22 cellular contexts compared by ENCODE assay signal in the genomic region with DNA sequence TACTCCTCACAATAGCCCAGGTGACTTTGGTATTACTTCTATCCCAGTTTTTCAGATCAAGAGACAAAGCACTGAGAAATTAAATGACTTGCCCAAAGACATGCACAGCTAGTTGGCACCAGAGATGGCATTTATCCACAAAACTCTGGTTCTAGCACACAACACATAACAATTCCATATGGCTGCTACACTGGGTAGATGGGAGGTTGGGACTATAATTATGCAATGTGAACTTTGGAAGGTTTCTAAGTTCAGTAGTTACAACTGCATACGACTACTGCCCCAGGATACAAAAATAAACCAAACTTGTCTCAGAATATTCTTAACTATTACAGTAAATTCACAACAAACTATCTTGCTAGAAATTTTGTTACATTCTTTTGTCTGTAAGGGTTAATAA. TPM values are rescaled to one million over a fixed set of nuclear protein-coding genes. Genes with fewer than 3 reads are reported as not detected.
"Had no signal": no experiment of that assay in that cellular context is flagged by ENCODE, and none has a peak within 500 bp of the region (broad histone marks: within the 10 kb centered on the region; RNA-seq: fewer than 3 reads in every experiment).

No MANE protein-coding gene starts in this region.

- FAIRE-seq: endometrium had no signal

- H3K27me3 ChIP-seq: gastroesophageal sphincter, ovary, spleen, uterus had no signal

- H3K27me3 Mint-ChIP-seq: stimulated activated memory B cell treated with anti-CD40 and anti-IgM and Interleukin-4, amounts not matched to agents 10 μg/mL and 1 μg/mL and 100 μg/mL, for 72 hours; type B pancreatic cell had no signal

- H3K4me1 Mint-ChIP-seq: natural killer cell; neural crest cell; stimulated activated memory B cell treated with anti-CD40 and anti-IgM and Interleukin-4, amounts not matched to agents 10 μg/mL and 1 μg/mL and 100 μg/mL, for 72 hours had no signal

- H3K4me3 Mint-ChIP-seq: natural killer cell; neural crest cell; stimulated activated memory B cell treated with anti-CD40 and anti-IgM and Interleukin-4, amounts not matched to agents 10 μg/mL and 1 μg/mL and 100 μg/mL, for 72 hours; stimulated activated naive CD8-positive, alpha-beta T cell treated with anti-CD3 and anti-CD28 coated beads, Interleukin-15, Interleukin-2, amounts not matched to agents 100 ng/mL and 50 ng/mL, for 24 hours; type B pancreatic cell had no signal

- H3K36me3 ChIP-seq: gastroesophageal sphincter, ovary, spleen, thoracic aorta, uterus had no signal

- H3K9me3 Mint-ChIP-seq: neural crest cell; stimulated activated memory B cell treated with anti-CD40 and anti-IgM and Interleukin-4, amounts not matched to agents 10 μg/mL and 1 μg/mL and 100 μg/mL, for 72 hours; stimulated activated naive CD8-positive, alpha-beta T cell treated with anti-CD3 and anti-CD28 coated beads, Interleukin-15, Interleukin-2, amounts not matched to agents 100 ng/mL and 50 ng/mL, for 24 hours; type B pancreatic cell had no signal

- DNase-seq: effector memory CD4-positive, alpha-beta T cell; glutamatergic neuron; hippocampal formation; natural killer cell; ovary; right cardiac atrium; spleen; stimulated activated CD4-positive, alpha-beta T cell treated with anti-CD3 and anti-CD28 coated beads, Interleukin-15, amount 100 ng/mL, for 24 hours; stimulated activated CD4-positive, alpha-beta T cell treated with anti-CD3 and anti-CD28 coated beads, Interleukin-1b, Interleukin-23, amount 100 ng/mL, for 48 hours; stimulated activated CD4-positive, alpha-beta T cell treated with anti-CD3 and anti-CD28 coated beads, Interleukin-4, amount 100 ng/mL, for 24 hours; uterus had no signal

- H3K4me1 ChIP-seq: spleen, uterus had no signal

- H3K27ac Mint-ChIP-seq: natural killer cell; stimulated activated memory B cell treated with anti-CD40 and anti-IgM and Interleukin-4, amounts not matched to agents 10 μg/mL and 1 μg/mL and 100 μg/mL, for 72 hours; stimulated activated naive CD8-positive, alpha-beta T cell treated with anti-CD3 and anti-CD28 coated beads, Interleukin-15, Interleukin-2, amounts not matched to agents 100 ng/mL and 50 ng/mL, for 24 hours; type B pancreatic cell had no signal

- H3K4me3 ChIP-seq: gastroesophageal sphincter, ovary, spleen, thoracic aorta, uterus had no signal

- H3K9me3 ChIP-seq: gastroesophageal sphincter, ovary, spleen, thoracic aorta, uterus had no signal

- ATAC-seq: esophagus mucosa; gastroesophageal sphincter; natural killer cell; right cardiac atrium; stimulated activated memory B cell treated with anti-CD40 and anti-IgM and Interleukin-4, amounts not matched to agents 10 μg/mL and 1 μg/mL and 100 μg/mL, for 72 hours had no signal

- H3K27ac ChIP-seq: gastroesophageal sphincter, ovary, spleen, thoracic aorta, uterus had no signal

- H3K36me3 Mint-ChIP-seq: natural killer cell; stimulated activated memory B cell treated with anti-CD40 and anti-IgM and Interleukin-4, amounts not matched to agents 10 μg/mL and 1 μg/mL and 100 μg/mL, for 72 hours; type B pancreatic cell had no signal

RNA-seq across cellular contexts. Expression of a gene that starts 54.2 kb away (rescaled TPM):
- total RNA-seq: fibroblast of villous mesenchyme, kidney epithelial cell, mononuclear cell, natural killer cell, neural crest cell, uterus had no signal
